Comparison of ENCODE assay signal across 27 cellular contexts in the genomic region with DNA sequence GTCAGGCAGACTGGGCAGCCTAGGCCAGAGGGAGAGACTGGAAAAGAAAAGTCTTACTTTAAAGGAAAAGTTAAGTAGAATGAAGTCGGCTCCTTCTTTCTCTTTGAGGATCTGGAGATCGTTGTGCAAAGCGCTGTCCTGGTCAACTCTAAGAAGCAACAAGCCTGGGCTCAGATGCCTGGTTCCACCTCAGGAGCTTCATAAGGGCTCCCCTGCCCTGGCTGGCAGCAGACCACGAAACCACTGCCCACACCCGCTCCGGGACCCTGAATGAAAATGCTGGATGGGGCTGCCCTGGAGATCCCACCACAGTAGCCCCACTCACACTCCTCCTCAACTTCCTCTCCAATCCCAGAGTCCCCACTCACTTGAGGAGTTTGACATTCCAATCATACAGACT. TPM values are rescaled to one million over a fixed set of nuclear protein-coding genes. Genes with fewer than 3 reads are reported as not detected.
"Had no signal": no experiment of that assay in that cellular context is flagged by ENCODE, and none has a peak within 500 bp of the region (broad histone marks: within the 10 kb centered on the region; RNA-seq: fewer than 3 reads in every experiment).

No MANE protein-coding gene starts in this region.

- H3K4me2 ChIP-seq: hepatocyte had no signal

- H3K36me3 ChIP-seq: uterus had no signal

- H3K27ac Mint-ChIP-seq: memory B cell; natural killer cell; progenitor cell of endocrine pancreas; stimulated activated memory B cell treated with anti-CD40 and anti-IgM and Interleukin-4, amounts not matched to agents 10 μg/mL and 1 μg/mL and 100 μg/mL, for 72 hours; stimulated activated naive CD8-positive, alpha-beta T cell treated with anti-CD3 and anti-CD28 coated beads, Interleukin-15, Interleukin-2, amounts not matched to agents 100 ng/mL and 50 ng/mL, for 24 hours had no signal

- H3K27ac ChIP-seq: dorsolateral prefrontal cortex, foreskin keratinocyte, hepatocyte, ovary, thoracic aorta, transverse colon, upper lobe of right lung, uterus had no signal

- H3K4me1 ChIP-seq: foreskin keratinocyte had no signal

- ATAC-seq: foreskin keratinocyte; heart left ventricle; left lobe of liver; natural killer cell; stimulated activated memory B cell treated with anti-CD40 and anti-IgM and Interleukin-4, amounts not matched to agents 10 μg/mL and 1 μg/mL and 100 μg/mL, for 72 hours; upper lobe of right lung had no signal

- H3K9me3 ChIP-seq: gastroesophageal sphincter, heart left ventricle, ovary, sigmoid colon, thoracic aorta, transverse colon, upper lobe of right lung, uterus had no signal

- H3K4me3 ChIP-seq: dorsolateral prefrontal cortex, gastroesophageal sphincter, heart left ventricle, hepatocyte, lung, ovary, sigmoid colon, thoracic aorta, transverse colon, upper lobe of right lung, uterus had no signal

- H3K4me3 Mint-ChIP-seq: memory B cell; natural killer cell; stimulated activated memory B cell treated with anti-CD40 and anti-IgM and Interleukin-4, amounts not matched to agents 10 μg/mL and 1 μg/mL and 100 μg/mL, for 72 hours; stimulated activated naive CD8-positive, alpha-beta T cell treated with anti-CD3 and anti-CD28 coated beads, Interleukin-15, Interleukin-2, amounts not matched to agents 100 ng/mL and 50 ng/mL, for 24 hours had no signal

- H3K9me3 Mint-ChIP-seq: memory B cell; natural killer cell; stimulated activated memory B cell treated with anti-CD40 and anti-IgM and Interleukin-4, amounts not matched to agents 10 μg/mL and 1 μg/mL and 100 μg/mL, for 72 hours; stimulated activated naive CD8-positive, alpha-beta T cell treated with anti-CD3 and anti-CD28 coated beads, Interleukin-15, Interleukin-2, amounts not matched to agents 100 ng/mL and 50 ng/mL, for 24 hours had no signal

- FAIRE-seq: kidney had no signal

- H3K27me3 Mint-ChIP-seq: memory B cell; progenitor cell of endocrine pancreas; stimulated activated memory B cell treated with anti-CD40 and anti-IgM and Interleukin-4, amounts not matched to agents 10 μg/mL and 1 μg/mL and 100 μg/mL, for 72 hours; stimulated activated naive CD8-positive, alpha-beta T cell treated with anti-CD3 and anti-CD28 coated beads, Interleukin-15, Interleukin-2, amounts not matched to agents 100 ng/mL and 50 ng/mL, for 24 hours had no signal

- DNase-seq: cortex of kidney; dorsolateral prefrontal cortex; effector CD4-positive, alpha-beta T cell; foreskin keratinocyte; heart left ventricle; kidney; natural killer cell; occipital lobe; ovary; sigmoid colon; stimulated activated CD4-positive, alpha-beta T cell treated with anti-CD3 and anti-CD28 coated beads, Interleukin-2, amount 100 ng/mL, for 24 hours; stimulated activated CD4-positive, alpha-beta T cell treated with anti-CD3 and anti-CD28 coated beads, Interleukin-4, amount 100 ng/mL, for 24 hours; upper lobe of right lung; uterus had no signal

- H2AFZ ChIP-seq: hepatocyte had no signal

- H3K27me3 ChIP-seq: dorsolateral prefrontal cortex, foreskin keratinocyte, gastroesophageal sphincter, heart left ventricle, hepatocyte, ovary, sigmoid colon, transverse colon, upper lobe of right lung, uterus had no signal

RNA-seq across cellular contexts. Expression of a gene that starts 15.5 kb away (rescaled TPM):
- total RNA-seq: fibroblast of lung, mononuclear cell, natural killer cell, thoracic aorta, upper lobe of right lung had no signal
- polyA plus RNA-seq: hepatocyte had no signal

RNA-seq across cellular contexts. Expression of a gene that starts 49.8 kb away (rescaled TPM):
- total RNA-seq: fibroblast of lung, foreskin keratinocyte, progenitor cell of endocrine pancreas had no signal
- polyA plus RNA-seq: fibroblast of lung, foreskin keratinocyte, hepatocyte had no signal

RNA-seq across cellular contexts. Expression of a gene that starts 50.0 kb away (rescaled TPM):
- total RNA-seq: foreskin keratinocyte, mononuclear cell, progenitor cell of endocrine pancreas had no signal
- polyA plus RNA-seq: fibroblast of lung, foreskin keratinocyte, hepatocyte, neural cell had no signal
